18 cellular contexts compared by ENCODE assay signal in genomic region chr4:152525878-152526277, GRCh38. TPM values are rescaled to one million over a fixed set of nuclear protein-coding genes. Genes with fewer than 3 reads are reported as not detected.
A peak's percentile ranks its signal among the peaks of the same experiment; 100 is the strongest.
DNase-seq lines count a peak whose midpoint lies in the region; ATAC-seq and TF ChIP-seq lines count a peak whose summit lies in the region.
"Had no signal": no experiment of that assay in that cellular context is flagged by ENCODE, and none has a peak within 500 bp of the region (broad histone marks: within the 10 kb centered on the region; RNA-seq: fewer than 3 reads in every experiment).

No MANE protein-coding gene starts in this region.

- ATAC-seq in activated CD8-positive, alpha-beta T cell treated with anti-CD3 and anti-CD28 coated beads for 36 hours = peak; percentile 47
- no peak for ATAC-seq in activated CD8-positive, alpha-beta T cell treated with anti-CD3 and anti-CD28 coated beads, Interleukin-2, amount 10 ng/mL, durations not matched to agents 7 days and 5 days
- ATAC-seq in GM21717 (IDR thresholded peaks at IDR 0.05; ENCODE audit: unreplicated experiment) (peak; percentile 41), HG03378 (IDR thresholded peaks at IDR 0.05; ENCODE audit: unreplicated experiment) (peak; percentile 65), natural killer cell (no peak)
- ATAC-seq: CD8-positive, alpha-beta T cell had no signal

- no peak for DNase-seq in activated CD8-positive, alpha-beta T cell treated with anti-CD3 and anti-CD28 coated beads for 36 hours
- no peak for DNase-seq in activated CD8-positive, alpha-beta T cell treated with anti-CD3 and anti-CD28 coated beads, Interleukin-2, amount 10 ng/mL, durations not matched to agents 7 days and 5 days
- DNase-seq in natural killer cell = no peak
- no peak for DNase-seq in head of caudate nucleus
- DNase-seq in NCI-H526 (lab: John Stamatoyannopoulos, UW) = no peak
- no peak for DNase-seq in activated CD4-positive, CD25-positive, alpha-beta regulatory T cell (lab: John Stamatoyannopoulos, UW)
- DNase-seq: activated CD8-positive, alpha-beta memory T cell treated with anti-CD3 and anti-CD28 coated beads for 24 hours; activated naive CD4-positive, alpha-beta T cell treated with anti-CD3 and anti-CD28 coated beads for 36 hours; CD8-positive, alpha-beta T cell; GDM1; kidney; NCI-H187 treated with DMSO at 0.1 percent for 48 hours; NCI-H82; SHP77; stimulated activated CD4-positive, alpha-beta T cell treated with anti-CD3 and anti-CD28 coated beads, Interleukin-15, amount 100 ng/mL, for 24 hours; thyroid gland had no signal

- no peaks in the 10 kb centered on the region for H3K9me3 Mint-ChIP-seq in activated CD8-positive, alpha-beta T cell treated with anti-CD3 and anti-CD28 coated beads for 36 hours
- H3K9me3 Mint-ChIP-seq in activated CD8-positive, alpha-beta T cell treated with anti-CD3 and anti-CD28 coated beads, Interleukin-2, amount 10 ng/mL, durations not matched to agents 7 days and 5 days (ENCODE audit: insufficient read depth) = no peaks in the 10 kb centered on the region
- H3K9me3 Mint-ChIP-seq in natural killer cell = no peaks in the 10 kb centered on the region
- H3K9me3 Mint-ChIP-seq: activated naive CD4-positive, alpha-beta T cell treated with anti-CD3 and anti-CD28 coated beads for 36 hours; CD8-positive, alpha-beta T cell had no signal

- peak overlapping the region; percentile 34 for H3K27ac Mint-ChIP-seq in activated CD8-positive, alpha-beta T cell treated with anti-CD3 and anti-CD28 coated beads for 36 hours
- H3K27ac Mint-ChIP-seq in activated CD8-positive, alpha-beta T cell treated with anti-CD3 and anti-CD28 coated beads, Interleukin-2, amount 10 ng/mL, durations not matched to agents 7 days and 5 days = no peak overlapping the region
- H3K27ac Mint-ChIP-seq in natural killer cell = peak overlapping the region; percentile 73 to 87
- H3K27ac Mint-ChIP-seq: activated naive CD4-positive, alpha-beta T cell treated with anti-CD3 and anti-CD28 coated beads for 36 hours; CD8-positive, alpha-beta T cell had no signal

- no peaks in the 10 kb centered on the region for H3K27me3 Mint-ChIP-seq in activated CD8-positive, alpha-beta T cell treated with anti-CD3 and anti-CD28 coated beads for 36 hours
- H3K27me3 Mint-ChIP-seq in activated CD8-positive, alpha-beta T cell treated with anti-CD3 and anti-CD28 coated beads, Interleukin-2, amount 10 ng/mL, durations not matched to agents 7 days and 5 days (ENCODE audit: low read depth) = no peaks in the 10 kb centered on the region
- H3K27me3 Mint-ChIP-seq in natural killer cell (ENCODE audit: low read depth in 2 of 2) = no peaks in the 10 kb centered on the region

- CTCF ChIA-PET in activated CD8-positive, alpha-beta T cell treated with anti-CD3 and anti-CD28 coated beads for 36 hours (lab: Charles Lee) = interaction anchor here (1.0 to 2.6 kb wide), 6 partner anchors 10 to 39 kb away, joined by 3 to 8 read pairs (median 4); partner anchors contain the start of gene FBXW7
- CTCF ChIA-PET in activated CD8-positive, alpha-beta T cell treated with anti-CD3 and anti-CD28 coated beads, Interleukin-2, amount 10 ng/mL, durations not matched to agents 7 days and 5 days (lab: Charles Lee) = interaction anchor here (0.6 to 1.3 kb wide), 4 partner anchors 19 to 828 kb away, joined by 3 to 4 read pairs (median 4); no protein-coding TSS in a partner anchor

- H3K36me3 Mint-ChIP-seq in activated CD8-positive, alpha-beta T cell treated with anti-CD3 and anti-CD28 coated beads for 36 hours (ENCODE audit: low read depth) = peaks cover 19% of the 10 kb centered on the region
- peaks cover 22% of the 10 kb centered on the region for H3K36me3 Mint-ChIP-seq in activated CD8-positive, alpha-beta T cell treated with anti-CD3 and anti-CD28 coated beads, Interleukin-2, amount 10 ng/mL, durations not matched to agents 7 days and 5 days (ENCODE audit: low read depth)
- H3K36me3 Mint-ChIP-seq in natural killer cell = no peaks in the 10 kb centered on the region

- peaks cover 68% of the 10 kb centered on the region for H3K4me1 Mint-ChIP-seq in activated CD8-positive, alpha-beta T cell treated with anti-CD3 and anti-CD28 coated beads for 36 hours (ENCODE audit: low read depth)
- H3K4me1 Mint-ChIP-seq in activated CD8-positive, alpha-beta T cell treated with anti-CD3 and anti-CD28 coated beads, Interleukin-2, amount 10 ng/mL, durations not matched to agents 7 days and 5 days (ENCODE audit: low read depth) = peaks cover 54% of the 10 kb centered on the region
- H3K4me1 Mint-ChIP-seq in natural killer cell = peaks cover 64 to 79% of the 10 kb centered on the region in 2 donors

- POLR2A ChIA-PET in activated CD8-positive, alpha-beta T cell treated with anti-CD3 and anti-CD28 coated beads for 36 hours (lab: Charles Lee) = interaction anchor here (0.5 to 3.1 kb wide), 2 partner anchors 10 to 144 kb away, joined by 4 to 14 read pairs; partner anchors contain the start of gene FBXW7
- POLR2A ChIA-PET in activated CD8-positive, alpha-beta T cell treated with anti-CD3 and anti-CD28 coated beads, Interleukin-2, amount 10 ng/mL, durations not matched to agents 7 days and 5 days (lab: Charles Lee) = interaction anchor here (1.4 kb wide), 1 partner anchor 10 kb away, joined by 10 read pairs; the partner anchor contains the start of gene FBXW7

- H3K4me3 Mint-ChIP-seq in activated CD8-positive, alpha-beta T cell treated with anti-CD3 and anti-CD28 coated beads for 36 hours = no peak overlapping the region
- no peak overlapping the region for H3K4me3 Mint-ChIP-seq in activated CD8-positive, alpha-beta T cell treated with anti-CD3 and anti-CD28 coated beads, Interleukin-2, amount 10 ng/mL, durations not matched to agents 7 days and 5 days
- peak overlapping the region; percentile 9 for H3K4me3 Mint-ChIP-seq in natural killer cell
- H3K4me3 Mint-ChIP-seq: activated naive CD4-positive, alpha-beta T cell treated with anti-CD3 and anti-CD28 coated beads for 36 hours; CD8-positive, alpha-beta T cell had no signal

- intact Hi-C loops in activated CD8-positive, alpha-beta T cell treated with anti-CD3 and anti-CD28 coated beads for 36 hours (cut with micrococcal nuclease) = no loop called here
- intact Hi-C loops in natural killer cell (cut with micrococcal nuclease) = no loop called here
- intact Hi-C loops in head of caudate nucleus (cut with DNase I) = no loop called here

- no peak for TF ChIP-seq CTCF in activated CD8-positive, alpha-beta T cell treated with anti-CD3 and anti-CD28 coated beads for 36 hours (IDR thresholded peaks at IDR 0.05)
- TF ChIP-seq CTCF in natural killer cell (IDR thresholded peaks at IDR 0.05) = no peak

RNA-seq across cellular contexts. Expression of gene FBXW7, which starts 10.0 kb away (rescaled TPM):
- 10 to 100 TPM; 32.6 to 35.1 TPM for total RNA-seq in activated CD8-positive, alpha-beta T cell treated with anti-CD3 and anti-CD28 coated beads for 36 hours
- total RNA-seq in activated CD8-positive, alpha-beta T cell treated with anti-CD3 and anti-CD28 coated beads, Interleukin-2, amount 10 ng/mL, durations not matched to agents 7 days and 5 days = 10 to 100 TPM; 50.6 to 56.9 TPM
- 100 to 1,000 TPM; 172 to 202 (median 175) TPM for total RNA-seq in natural killer cell

Comparison
In these comparisons a context has a peak if more than half of its experiments do, and no peak if none do; other contexts are left out.
1. ATAC-seq: peak in activated CD8-positive, alpha-beta T cell treated with anti-CD3 and anti-CD28 coated beads for 36 hours (single experiment), GM21717 (single experiment) and HG03378 (single experiment); none in activated CD8-positive, alpha-beta T cell treated with anti-CD3 and anti-CD28 coated beads, Interleukin-2, amount 10 ng/mL, durations not matched to agents 7 days and 5 days (single experiment) and natural killer cell (0 of 3).